In genomic region chr1:61284933-61285332, GRCh38 we compare ENCODE assay signal across 28 cellular contexts.
DNase-seq lines count a peak whose midpoint lies in the region; ATAC-seq and TF ChIP-seq lines count a peak whose summit lies in the region.
"Had no signal": no experiment of that assay in that cellular context is flagged by ENCODE, and none has a peak within 500 bp of the region (broad histone marks: within the 10 kb centered on the region; RNA-seq: fewer than 3 reads in every experiment).

No MANE protein-coding gene starts in this region.

- H3K27me3 ChIP-seq in ACC112 (ENCODE audit: insufficient read depth, low read length) (no peaks in the 10 kb centered on the region), PC-9 (ENCODE audit: insufficient read depth, low read depth) (no peaks in the 10 kb centered on the region), right cardiac atrium (ENCODE audit: control insufficient read depth, insufficient read depth) (no peaks in the 10 kb centered on the region)
- H3K27me3 ChIP-seq: BLaER1 treated with 17β-estradiol and CSF1 and Interleukin-3, amounts not matched to agents 10 nM and 100 nM; brain microvascular endothelial cell; heart left ventricle; right lobe of liver; upper lobe of right lung had no signal

- peaks cover 17% of the 10 kb centered on the region for H3K79me2 ChIP-seq in ACC112 (ENCODE audit: control insufficient read depth, insufficient read depth, low read length, unreplicated experiment)
- H3K79me2 ChIP-seq in PC-9 (ENCODE audit: low read depth), result peaks cover 8% of the 10 kb centered on the region; the same call in 1 of the 2 replicates

- CTCF ChIA-PET in PC-9 (lab: Charles Lee), result interaction anchor here (0.5 to 1.6 kb wide), 4 partner anchors 14 to 459 kb away, joined by 3 to 10 read pairs (median 7); no protein-coding TSS in a partner anchor

- H3K4me1 ChIP-seq in ACC112 (ENCODE audit: control insufficient read depth, insufficient read depth, low read length, unreplicated experiment) (peaks cover 56% of the 10 kb centered on the region), PC-9 (replicated peaks; ENCODE audit: insufficient read depth) (peaks cover 42% of the 10 kb centered on the region), right cardiac atrium (ENCODE audit: control insufficient read depth, insufficient read depth, low read length) (peaks cover 6% of the 10 kb centered on the region)
- H3K4me1 ChIP-seq: BLaER1 treated with 17β-estradiol and CSF1 and Interleukin-3, amounts not matched to agents 10 nM and 100 nM had no signal

- BruUV-seq in PC-9 (replicated peaks; lab: Mats Ljungman, UMichigan), result no TSS peak

- no peak overlapping the region for H3K4me3 ChIP-seq in ACC112 (ENCODE audit: low read depth, low read length)
- H3K4me3 ChIP-seq in PC-9, result no peak overlapping the region
- H3K4me3 ChIP-seq in right cardiac atrium (ENCODE audit: low read length), result no peak overlapping the region
- H3K4me3 ChIP-seq: BLaER1 treated with 17β-estradiol and CSF1 and Interleukin-3, amounts not matched to agents 10 nM and 100 nM; heart left ventricle; right lobe of liver; upper lobe of right lung had no signal

- no peak for TF ChIP-seq CTCF in PC-9 (conservative IDR thresholded peaks at IDR 0.05)

- peaks cover 24% of the 10 kb centered on the region; the same call in 1 of the 2 replicates for H3F3A ChIP-seq in PC-9 (ENCODE audit: insufficient read depth, low read depth)

- H3K27ac ChIP-seq in ACC112 (ENCODE audit: low read depth, low read length) (peak overlapping the region; percentile 91), PC-9 (peak overlapping the region; percentile 77; the same call in 1 of the 2 replicates), epithelial cell of prostate (peak overlapping the region; percentile 81), right cardiac atrium (ENCODE audit: low read length) (no peak overlapping the region)
- H3K27ac ChIP-seq: BLaER1 treated with 17β-estradiol and CSF1 and Interleukin-3, amounts not matched to agents 10 nM and 100 nM; brain microvascular endothelial cell; heart left ventricle; right lobe of liver; upper lobe of right lung; WERI-Rb-1 had no signal

- no peaks in the 10 kb centered on the region for H4K20me1 ChIP-seq in PC-9 (ENCODE audit: insufficient read depth)
- H4K20me1 ChIP-seq: BLaER1 treated with 17β-estradiol and CSF1 and Interleukin-3, amounts not matched to agents 10 nM and 100 nM had no signal

- H2AFZ ChIP-seq in ACC112 (ENCODE audit: low read length, unreplicated experiment), result no peak overlapping the region
- H2AFZ ChIP-seq in PC-9, result no peak overlapping the region

- ATAC-seq in GM18867 (IDR thresholded peaks at IDR 0.05; ENCODE audit: unreplicated experiment) (no peak), right cardiac atrium (no peak), HG02642 (IDR thresholded peaks at IDR 0.05; ENCODE audit: poor library complexity, unreplicated experiment) (no peak)
- ATAC-seq: heart left ventricle, left cardiac atrium, right lobe of liver, upper lobe of right lung had no signal

- intact Hi-C loops in PC-9 (cut with micrococcal nuclease; ENCODE audit: unreplicated experiment) (loop anchor here (1.0 to 5.0 kb wide), 6 partner anchors 37 to 302 kb away; no protein-coding TSS in a partner anchor), right cardiac atrium (cut with DNase I) (loop anchor here in 1 of 4 donors (10.0 kb wide), 1 partner anchor 50 kb away; no protein-coding TSS in a partner anchor)

- POLR2A ChIA-PET in PC-9 (lab: Charles Lee; ENCODE audit: unreplicated experiment), result interaction anchor here (0.6 to 0.7 kb wide), 3 partner anchors 21 to 208 kb away, joined by 4 to 12 read pairs (median 5); partner anchors contain the start of gene NFIA

- no peaks in the 10 kb centered on the region for H3K9me2 ChIP-seq in PC-9 (ENCODE audit: insufficient read depth)

- no peaks in the 10 kb centered on the region for H3K9me3 ChIP-seq in PC-9 (ENCODE audit: insufficient read depth, low read depth)
- H3K9me3 ChIP-seq in right cardiac atrium (ENCODE audit: control insufficient read depth, low read length), result no peaks in the 10 kb centered on the region
- H3K9me3 ChIP-seq: BLaER1 treated with 17β-estradiol and CSF1 and Interleukin-3, amounts not matched to agents 10 nM and 100 nM; heart left ventricle; right lobe of liver; upper lobe of right lung had no signal

- peak overlapping the region; percentile 50; the same call in 1 of the 2 replicates for H3K4me2 ChIP-seq in PC-9
- H3K4me2 ChIP-seq: BLaER1 treated with 17β-estradiol and CSF1 and Interleukin-3, amounts not matched to agents 10 nM and 100 nM had no signal

- DNase-seq in NCI-H1092 (lab: John Stamatoyannopoulos, UW) (peak; percentile 6), PC-9 (no peak), epithelial cell of prostate (ENCODE audit: low read depth, low spot score) (no peak), AG08395 (ENCODE audit: low spot score) (no peak), right cardiac atrium (no peak)
- DNase-seq: activated CD4-positive, alpha-beta T cell treated with anti-CD3 and anti-CD28 coated beads, Interleukin-2, amount 10 ng/mL, durations not matched to agents 24 days and 14 days; activated T-cell treated with anti-CD3 and anti-CD28 coated beads, Interleukin-2, amount 50 U/mL, for 24 hours; brain microvascular endothelial cell; COR-L47; DMS79 treated with DMSO at 0.1 percent for 48 hours; heart left ventricle; Karpas-422; left cardiac atrium; MV-4-11; NCI-H1930; NCI-H446 treated with DMSO at 0.1 percent for 48 hours; posterior cingulate gyrus; right lobe of liver; SIG-M5; stimulated activated CD4-positive, alpha-beta T cell treated with anti-CD3 and anti-CD28 coated beads, Interleukin-12 subunit alpha, Interleukin-12 subunit beta, amount 100 ng/mL, for 4 hours; stimulated activated CD4-positive, alpha-beta T cell treated with anti-CD3 and anti-CD28 coated beads, Interleukin-4, amount 100 ng/mL, for 1 hour; T-helper 9 cell; upper lobe of right lung; WERI-Rb-1 had no signal

- 96% methylated on average over 5 of the region's 5 CpGs for WGBS in right cardiac atrium

- H3K36me3 ChIP-seq in ACC112 (ENCODE audit: insufficient read depth, low read length) (no peaks in the 10 kb centered on the region), PC-9 (ENCODE audit: low read depth) (no peaks in the 10 kb centered on the region)
- H3K36me3 ChIP-seq: BLaER1 treated with 17β-estradiol and CSF1 and Interleukin-3, amounts not matched to agents 10 nM and 100 nM; brain microvascular endothelial cell; heart left ventricle; right lobe of liver; upper lobe of right lung; WERI-Rb-1 had no signal
